In genomic region chr2:232551776-232552175, GRCh38 we compare ENCODE assay signal across 10 cellular contexts. TPM values are rescaled to one million over a fixed set of nuclear protein-coding genes. Genes with fewer than 3 reads are reported as not detected.
DNase-seq lines count a peak whose midpoint lies in the region; ATAC-seq and TF ChIP-seq lines count a peak whose summit lies in the region.
"Had no signal": no experiment of that assay in that cellular context is flagged by ENCODE, and none has a peak within 500 bp of the region (broad histone marks: within the 10 kb centered on the region; RNA-seq: fewer than 3 reads in every experiment).

No MANE protein-coding gene starts in this region.

- H3K27ac ChIP-seq in RWPE2 (ENCODE audit: poor library complexity, severe bottlenecking), result peak overlapping the region; percentile 63
- peak overlapping the region in 1 of 4 donors; percentile 98 for H3K27ac ChIP-seq in esophagus muscularis mucosa (replicated peaks in 1 of 4)
- H3K27ac ChIP-seq in psoas muscle, result peak overlapping the region; percentile 99

- H3K9ac ChIP-seq in ES-I3 (ENCODE audit: low read depth, low read length), result peak overlapping the region; percentile 95

- H3K4me1 ChIP-seq in ES-I3 (ENCODE audit: insufficient read depth, low read length) (no peaks in the 10 kb centered on the region; the same call in 1 of the 2 replicates), RWPE2 (ENCODE audit: insufficient read depth, poor library complexity, severe bottlenecking) (peaks cover 8% of the 10 kb centered on the region), esophagus muscularis mucosa (peaks cover 16 to 52% (median 43%) of the 10 kb centered on the region in 4 donors), psoas muscle (peaks cover 47% of the 10 kb centered on the region)

- DNase-seq in RWPE2 (ENCODE audit: low spot score), result no peak
- DNase-seq in esophagus muscularis mucosa (ENCODE audit: extremely low spot score), result no peak
- DNase-seq in psoas muscle, result no peak
- no peak for DNase-seq in NCI-H1436 treated with DMSO at 0.1 percent for 48 hours (lab: John Stamatoyannopoulos, UW)
- no peak for DNase-seq in Kasumi-1 (lab: John Stamatoyannopoulos, UW)
- no peak for DNase-seq in globus pallidus (ENCODE audit: low spot score)
- DNase-seq: KBM-7 had no signal

- H3K36me3 ChIP-seq in ES-I3 (ENCODE audit: insufficient read depth, low read length) (peaks cover 7% of the 10 kb centered on the region), RWPE2 (ENCODE audit: low read depth) (peaks cover 66% of the 10 kb centered on the region), esophagus muscularis mucosa (peaks cover under 1 to 17% (median 9%) of the 10 kb centered on the region in 4 donors), psoas muscle (ENCODE audit: insufficient read depth in 1 of 2, low read depth in 1 of 2) (peaks cover 6 to 34% of the 10 kb centered on the region in 2 donors)

- intact Hi-C loops in esophagus muscularis mucosa (cut with DNase I), result no loop called here
- intact Hi-C loops in psoas muscle (cut with DNase I), result loop anchor here in 1 of 2 donors (2.0 kb wide), 1 partner anchor 23 kb away; no protein-coding TSS in a partner anchor

- H3K9me3 ChIP-seq in ES-I3 (ENCODE audit: control insufficient read depth, insufficient read depth, low read length), result no peaks in the 10 kb centered on the region
- no peaks in the 10 kb centered on the region for H3K9me3 ChIP-seq in RWPE2 (ENCODE audit: severe bottlenecking)
- no peaks in the 10 kb centered on the region for H3K9me3 ChIP-seq in esophagus muscularis mucosa
- H3K9me3 ChIP-seq in psoas muscle, result no peaks in the 10 kb centered on the region

- TF ChIP-seq CTCF in RWPE2 (IDR thresholded peaks at IDR 0.05; ENCODE audit: poor library complexity, severe bottlenecking), result no peak
- TF ChIP-seq CTCF in esophagus muscularis mucosa (IDR thresholded peaks at IDR 0.05), result no peak
- TF ChIP-seq CTCF in psoas muscle (IDR thresholded peaks at IDR 0.05), result no peak

- TF ChIP-seq EP300 in esophagus muscularis mucosa (IDR thresholded peaks at IDR 0.05), result no peak

- no peak for ATAC-seq in RWPE2 (ENCODE audit: low read depth)
- no peak for ATAC-seq in psoas muscle
- ATAC-seq in GM18517 (IDR thresholded peaks at IDR 0.05; ENCODE audit: unreplicated experiment), result no peak

- 97% methylated on average over 4 of the region's 4 CpGs for WGBS in esophagus muscularis mucosa
- 86 to 97% (median 91%) methylated on average over 4 of the region's 4 CpGs for WGBS in psoas muscle, 3 donors

- H3K4me3 ChIP-seq in RWPE2 (ENCODE audit: severe bottlenecking) (peak overlapping the region; percentile 69), esophagus muscularis mucosa (peak overlapping the region; percentile 85 to 97 (median 94)), psoas muscle (peak overlapping the region; percentile 97)

- TF ChIP-seq POLR2A in esophagus muscularis mucosa (IDR thresholded peaks at IDR 0.05; ENCODE audit: low read depth), result no peak

- H3K27me3 ChIP-seq in RWPE2 (ENCODE audit: insufficient read depth, poor library complexity, severe bottlenecking) (no peaks in the 10 kb centered on the region), esophagus muscularis mucosa (no peaks in the 10 kb centered on the region), psoas muscle (ENCODE audit: insufficient read depth in 3 of 3, low read length in 2 of 3) (no peaks in the 10 kb centered on the region)

RNA-seq across cellular contexts. Expression of gene EIF4E2, which starts 1.3 kb away (rescaled TPM):
- total RNA-seq in esophagus muscularis mucosa (10 to 100 TPM; 37.0 to 55.8 (median 44.2) TPM), psoas muscle (100 to 1,000 TPM in 1 of 4 donors, 10 to 100 TPM in 3; 76.1 to 136 (median 88.4) TPM)
- polyA plus RNA-seq in psoas muscle, result 10 to 100 TPM; 39.6 to 85.2 (median 67.4) TPM

RNA-seq across cellular contexts. Expression of gene TIGD1, which starts 1.4 kb away (rescaled TPM):
- total RNA-seq in esophagus muscularis mucosa (1 to 10 TPM; 1.2 to 1.7 (median 1.6) TPM), psoas muscle (1 to 10 TPM; 2.3 to 4.9 (median 3.7) TPM)
- 1 to 10 TPM; 2.6 to 6.8 (median 6.4) TPM for polyA plus RNA-seq in psoas muscle

RNA-seq across cellular contexts. Expression of gene CHRNG, which starts 12.3 kb away (rescaled TPM):
- not detected for total RNA-seq in esophagus muscularis mucosa
- total RNA-seq in psoas muscle, result 10 to 100 TPM in 2 of 4 donors, 1 to 10 TPM in 2; 2.9 to 94.1 (median 17.2) TPM
- polyA plus RNA-seq in psoas muscle, result 1 to 10 TPM in 2 of 3 donors, under 1 TPM in 1; 0.68 to 7.3 (median 1.5) TPM
- total RNA-seq: mesenteric fat pad had no signal

RNA-seq across cellular contexts. Expression of gene CHRND, which starts 25.8 kb away (rescaled TPM):
- total RNA-seq in esophagus muscularis mucosa (not detected), psoas muscle (100 to 1,000 TPM in 2 of 4 donors, 10 to 100 TPM in 2; 58.8 to 300 (median 97.7) TPM)
- 10 to 100 TPM in 2 of 3 donors, 1 to 10 TPM in 1; 6.5 to 13.5 (median 12.5) TPM for polyA plus RNA-seq in psoas muscle
- total RNA-seq: mesenteric fat pad had no signal

RNA-seq across cellular contexts. Expression of gene PRSS56, which starts 31.6 kb away (rescaled TPM):
- total RNA-seq in esophagus muscularis mucosa (not detected), psoas muscle (1 to 10 TPM; 2.0 to 5.0 (median 2.9) TPM)
- polyA plus RNA-seq in psoas muscle, result 1 to 10 TPM in 2 of 3 donors, under 1 TPM in 1; 0.82 to 3.2 (median 1.8) TPM
- total RNA-seq: mesenteric fat pad had no signal
